In genomic region chr5:17132444-17133083, GRCh38 we compare ENCODE assay signal across 8 cellular contexts.
A peak's percentile ranks its signal among the peaks of the same experiment; 100 is the strongest.
DNase-seq lines count a peak whose midpoint lies in the region; ATAC-seq and TF ChIP-seq lines count a peak whose summit lies in the region.

No MANE protein-coding gene starts in this region.

- H3K36me3 ChIP-seq in HUES48 (ENCODE audit: control insufficient read depth, insufficient read depth, low read length): no peaks in the 10 kb centered on the region
- no peaks in the 10 kb centered on the region for H3K36me3 ChIP-seq in RWPE2 (ENCODE audit: low read depth)
- no peaks in the 10 kb centered on the region for H3K36me3 ChIP-seq in suprapubic skin

- DNase-seq in AML-193 (lab: John Stamatoyannopoulos, UW): peak; percentile 6 to 28
- DNase-seq in RWPE2 (ENCODE audit: low spot score): no peak
- DNase-seq in foreskin keratinocyte: peak in 1 of 2 donors; percentile 23
- no peak for DNase-seq in suprapubic skin (ENCODE audit: low spot score in 2 of 2)
- no peak for DNase-seq in T1000 (lab: John Stamatoyannopoulos, UW)
- no peak for DNase-seq in UCSD-AML1 (lab: John Stamatoyannopoulos, UW; ENCODE audit: unreplicated experiment)

- 52% methylated on average over 4 of the region's 4 CpGs for WGBS in suprapubic skin

- H3K4me3 ChIP-seq in HUES48 (ENCODE audit: low read depth, low read length) (no peak overlapping the region), RWPE2 (ENCODE audit: severe bottlenecking) (no peak overlapping the region), suprapubic skin (no peak overlapping the region)

- TF ChIP-seq CTCF in RWPE2 (IDR thresholded peaks at IDR 0.05; ENCODE audit: poor library complexity, severe bottlenecking) (peak; percentile 95), foreskin keratinocyte (conservative IDR thresholded peaks at IDR 0.05) (peak; percentile 75), suprapubic skin (IDR thresholded peaks at IDR 0.05) (peak; percentile 39 to 56)

- H3K9ac ChIP-seq in HUES48 (ENCODE audit: low read depth, low read length): no peak overlapping the region

- H3K27ac ChIP-seq in HUES48 (ENCODE audit: low read depth, low read length): peak overlapping the region; percentile 70
- H3K27ac ChIP-seq in RWPE2 (ENCODE audit: poor library complexity, severe bottlenecking): no peak overlapping the region
- no peak overlapping the region for H3K27ac ChIP-seq in foreskin keratinocyte
- no peak overlapping the region for H3K27ac ChIP-seq in suprapubic skin

- H3K27me3 ChIP-seq in HUES48 (ENCODE audit: control insufficient read depth, insufficient read depth, low read length) (no peaks in the 10 kb centered on the region), RWPE2 (ENCODE audit: insufficient read depth, poor library complexity, severe bottlenecking) (no peaks in the 10 kb centered on the region), foreskin keratinocyte (no peaks in the 10 kb centered on the region), suprapubic skin (no peaks in the 10 kb centered on the region)

- H3K4me1 ChIP-seq in HUES48 (ENCODE audit: control insufficient read depth, insufficient read depth, low read length): peaks cover 6% of the 10 kb centered on the region
- peaks cover 18% of the 10 kb centered on the region for H3K4me1 ChIP-seq in RWPE2 (ENCODE audit: insufficient read depth, poor library complexity, severe bottlenecking)
- peaks cover 10% of the 10 kb centered on the region for H3K4me1 ChIP-seq in foreskin keratinocyte
- peaks cover 6% of the 10 kb centered on the region for H3K4me1 ChIP-seq in suprapubic skin

- TF ChIP-seq EP300 in suprapubic skin (IDR thresholded peaks at IDR 0.05): no peak

- ATAC-seq in GM18867 (IDR thresholded peaks at IDR 0.05; ENCODE audit: unreplicated experiment): peak; percentile 58
- no peak for ATAC-seq in RWPE2 (ENCODE audit: low read depth)
- ATAC-seq in foreskin keratinocyte: no peak

- H3K9me3 ChIP-seq in HUES48 (ENCODE audit: control insufficient read depth, insufficient read depth, low read length) (no peaks in the 10 kb centered on the region), RWPE2 (ENCODE audit: severe bottlenecking) (no peaks in the 10 kb centered on the region), suprapubic skin (no peaks in the 10 kb centered on the region)

- TF ChIP-seq POLR2A in suprapubic skin (IDR thresholded peaks at IDR 0.05): no peak

Comparison
In these comparisons a context has a peak if more than half of its experiments do, and no peak if none do; other contexts are left out.
1. DNase-seq: peak in AML-193 (2 of 2); none in RWPE2 (single experiment), suprapubic skin (0 of 2), T1000 (single experiment) and UCSD-AML1 (single experiment).
2. Peak in every context shown above with its lines, with median percentiles within 50 percentile points of each other: CTCF ChIP-seq.